In the genomic region with DNA sequence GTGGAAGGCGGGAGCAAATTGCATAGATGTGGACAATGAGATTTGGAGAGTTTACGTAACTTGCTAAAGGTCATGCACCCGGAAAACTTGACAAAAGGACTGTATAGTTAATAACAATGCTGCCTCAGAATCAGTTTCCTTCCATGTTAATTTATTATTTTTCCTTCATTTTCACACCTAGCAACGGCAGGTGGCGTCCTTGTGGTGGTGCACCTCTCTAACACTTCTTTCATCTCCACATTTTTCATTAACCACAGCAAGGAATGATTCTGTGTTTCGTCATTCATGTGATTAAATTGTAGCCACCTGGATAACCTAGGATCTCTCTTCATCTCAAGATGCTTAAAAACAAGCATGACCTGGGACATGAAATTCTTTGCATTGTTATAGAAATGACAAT, we compare ENCODE assay signal across 13 cellular contexts.
DNase-seq lines count a peak whose midpoint lies in the region; TF ChIP-seq lines count a peak whose summit lies in the region.
"Had no signal": no experiment of that assay in that cellular context is flagged by ENCODE, and none has a peak within 500 bp of the region (broad histone marks: within the 10 kb centered on the region; RNA-seq: fewer than 3 reads in every experiment).

No MANE protein-coding gene starts in this region.

- TF ChIP-seq CTCF in neural crest cell (conservative IDR thresholded peaks at IDR 0.05), result peak; percentile 35

- H3K36me3 Mint-ChIP-seq in neural crest cell (ENCODE audit: low read depth), result no peaks in the 10 kb centered on the region
- H3K36me3 Mint-ChIP-seq in activated CD4-positive, alpha-beta T cell treated with anti-CD3 and anti-CD28 coated beads, Interleukin-2, amount 10 ng/mL, durations not matched to agents 24 days and 14 days (ENCODE audit: low read depth), result no peaks in the 10 kb centered on the region

- DNase-seq in NCI-H82 (lab: John Stamatoyannopoulos, UW), result peak; percentile 44
- DNase-seq in NCI-H82 treated with DMSO at 0.1 percent for 48 hours (lab: John Stamatoyannopoulos, UW; ENCODE audit: unreplicated experiment), result no peak
- peak; percentile 5 for DNase-seq in NAMALWA (ENCODE audit: low spot score)
- DNase-seq in SHP77 (lab: John Stamatoyannopoulos, UW), result peak; percentile 3 to 16
- no peak for DNase-seq in neural crest cell (ENCODE audit: low read depth, low spot score)
- DNase-seq in NCI-H774 (lab: John Stamatoyannopoulos, UW), result no peak
- DNase-seq in medulla oblongata (ENCODE audit: extremely low spot score), result no peak
- no peak for DNase-seq in activated CD4-positive, alpha-beta T cell treated with anti-CD3 and anti-CD28 coated beads, Interleukin-2, amount 10 ng/mL, durations not matched to agents 24 days and 14 days
- DNase-seq: activated CD4-positive, CD25-positive, alpha-beta regulatory T cell; activated naive CD4-positive, alpha-beta T cell treated with anti-CD3 and anti-CD28 coated beads, Interleukin-2, amount 50 U/mL, for 16 hours; central memory CD4-positive, alpha-beta T cell; NCI-H510A treated with DMSO at 0.1 percent for 48 hours; SK-N-SH had no signal

- no peaks in the 10 kb centered on the region for H3K4me1 Mint-ChIP-seq in neural crest cell
- H3K4me1 Mint-ChIP-seq in activated CD4-positive, alpha-beta T cell treated with anti-CD3 and anti-CD28 coated beads, Interleukin-2, amount 10 ng/mL, durations not matched to agents 24 days and 14 days, result no peaks in the 10 kb centered on the region

- no peak overlapping the region for H3K4me3 Mint-ChIP-seq in neural crest cell
- no peak overlapping the region for H3K4me3 Mint-ChIP-seq in activated CD4-positive, alpha-beta T cell treated with anti-CD3 and anti-CD28 coated beads, Interleukin-2, amount 10 ng/mL, durations not matched to agents 24 days and 14 days

- intact Hi-C loops in activated CD4-positive, alpha-beta T cell treated with anti-CD3 and anti-CD28 coated beads, Interleukin-2, amount 10 ng/mL, durations not matched to agents 24 days and 14 days (cut with micrococcal nuclease), result no loop called here

- H3K9me3 Mint-ChIP-seq in neural crest cell, result peaks cover 4% of the 10 kb centered on the region
- no peaks in the 10 kb centered on the region for H3K9me3 Mint-ChIP-seq in activated CD4-positive, alpha-beta T cell treated with anti-CD3 and anti-CD28 coated beads, Interleukin-2, amount 10 ng/mL, durations not matched to agents 24 days and 14 days

- no peaks in the 10 kb centered on the region for H3K27me3 Mint-ChIP-seq in neural crest cell (ENCODE audit: low read depth)
- H3K27me3 Mint-ChIP-seq in activated CD4-positive, alpha-beta T cell treated with anti-CD3 and anti-CD28 coated beads, Interleukin-2, amount 10 ng/mL, durations not matched to agents 24 days and 14 days, result no peaks in the 10 kb centered on the region

- H3K27ac Mint-ChIP-seq in neural crest cell (ENCODE audit: unreplicated experiment), result no peak overlapping the region
- H3K27ac Mint-ChIP-seq in activated CD4-positive, alpha-beta T cell treated with anti-CD3 and anti-CD28 coated beads, Interleukin-2, amount 10 ng/mL, durations not matched to agents 24 days and 14 days, result no peak overlapping the region

Comparison
In these comparisons a context has a peak if more than half of its experiments do, and no peak if none do; other contexts are left out.
1. DNase-seq: peak in NCI-H82 (single experiment), NAMALWA (single experiment) and SHP77 (2 of 2); none in NCI-H82 treated with DMSO at 0.1 percent for 48 hours (single experiment), neural crest cell (single experiment), NCI-H774 (single experiment), medulla oblongata (single experiment) and activated CD4-positive, alpha-beta T cell treated with anti-CD3 and anti-CD28 coated beads, Interleukin-2, amount 10 ng/mL, durations not matched to agents 24 days and 14 days (single experiment).